Comparison of ENCODE assay signal across 8 cellular contexts in the genomic region with DNA sequence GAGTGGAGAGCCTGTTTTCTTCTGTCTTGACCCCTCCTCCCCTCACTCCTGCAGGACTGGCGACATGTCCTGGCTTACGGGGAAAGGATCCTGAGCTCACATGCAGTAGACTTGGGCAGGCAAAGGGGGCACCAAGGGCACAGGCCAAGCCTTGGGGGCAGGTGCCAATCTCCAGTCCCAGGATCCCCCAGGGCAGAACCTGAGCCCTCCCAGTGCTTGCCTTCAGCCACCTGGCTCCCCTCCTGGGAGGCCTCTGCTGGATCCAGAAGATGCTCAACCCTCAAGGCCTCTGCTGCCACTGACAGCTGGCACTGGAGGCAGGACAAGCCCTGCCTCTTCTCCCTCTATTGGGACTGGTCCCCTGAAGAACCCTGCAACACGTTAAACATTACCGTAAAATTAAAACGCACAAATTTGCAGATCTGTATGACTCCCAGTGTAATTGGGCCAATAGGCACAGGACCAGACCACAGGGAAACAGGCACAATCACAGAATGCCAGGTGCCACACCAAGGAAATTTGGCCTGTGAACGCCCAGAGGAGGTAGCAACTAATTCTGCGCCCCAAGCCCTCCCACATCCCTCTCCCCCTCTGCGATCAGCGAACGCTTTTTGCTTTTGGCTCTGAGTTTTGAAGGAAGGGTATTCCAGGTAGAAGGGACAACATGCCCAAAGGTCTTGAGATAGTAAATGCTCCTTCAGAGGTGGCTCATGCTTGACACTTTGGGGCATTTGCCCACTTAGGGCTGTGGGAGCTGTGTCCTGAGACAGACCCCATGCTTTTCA. TPM values are rescaled to one million over a fixed set of nuclear protein-coding genes. Genes with fewer than 3 reads are reported as not detected.
DNase-seq lines count a peak whose midpoint lies in the region; ATAC-seq, FAIRE-seq and TF ChIP-seq lines count a peak whose summit lies in the region.

No MANE protein-coding gene starts in this region.

- no peak for TF ChIP-seq POLR2A in GM18505 (IDR thresholded peaks at IDR 0.05; ENCODE audit: borderline replicate concordance, extremely low read depth, insufficient read depth, insufficient read length)

- H3K36me3 Mint-ChIP-seq in T-helper 1 cell treated with Interleukin-12 subunit alpha and Interleukin-12 subunit beta and Interleukin-4 antibody, amounts not matched to agents 30 μg/mL and 1 μg/mL, for 36 hours (ENCODE audit: low read depth): peaks cover 3% of the 10 kb centered on the region
- H3K36me3 Mint-ChIP-seq in activated naive CD8-positive, alpha-beta T cell treated with anti-CD3 and anti-CD28 coated beads for 36 hours: peaks cover 1% of the 10 kb centered on the region

- peaks cover 29% of the 10 kb centered on the region for H3K4me1 Mint-ChIP-seq in T-helper 1 cell treated with Interleukin-12 subunit alpha and Interleukin-12 subunit beta and Interleukin-4 antibody, amounts not matched to agents 30 μg/mL and 1 μg/mL, for 36 hours (ENCODE audit: low read depth)
- peaks cover 33% of the 10 kb centered on the region for H3K4me1 Mint-ChIP-seq in activated naive CD8-positive, alpha-beta T cell treated with anti-CD3 and anti-CD28 coated beads for 36 hours

- peaks cover 12% of the 10 kb centered on the region for H3K9me3 Mint-ChIP-seq in T-helper 1 cell treated with Interleukin-12 subunit alpha and Interleukin-12 subunit beta and Interleukin-4 antibody, amounts not matched to agents 30 μg/mL and 1 μg/mL, for 36 hours
- H3K9me3 Mint-ChIP-seq in activated naive CD8-positive, alpha-beta T cell treated with anti-CD3 and anti-CD28 coated beads for 36 hours: peaks cover 7% of the 10 kb centered on the region

- peak overlapping the region; percentile 77 for H3K27ac ChIP-seq in keratinocyte (ENCODE audit: control insufficient read depth, insufficient read depth, low read length)
- H3K27ac ChIP-seq in substantia nigra (ENCODE audit: low read depth, low read length, poor library complexity, severe bottlenecking): peak overlapping the region; percentile 83

- peaks cover 4% of the 10 kb centered on the region for H4K20me1 ChIP-seq in keratinocyte (ENCODE audit: control insufficient read depth, extremely low read depth, insufficient read depth, low read length)

- H3K9me3 ChIP-seq in keratinocyte (ENCODE audit: control insufficient read depth, low read depth, low read length): peaks cover 7% of the 10 kb centered on the region

- no peak for FAIRE-seq in keratinocyte (lab: Jason Lieb, UNC)

- peak overlapping the region; percentile 75 to 93 (median 90) for H3K4me3 ChIP-seq in keratinocyte (ENCODE audit: control insufficient read depth in 2 of 3, extremely low read depth in 1 of 3, insufficient read depth in 2 of 3, low read depth in 1 of 3, low read length in 3 of 3)

- peak overlapping the region; percentile 97 for H3K4me2 ChIP-seq in keratinocyte (ENCODE audit: control insufficient read depth, extremely low read depth, insufficient read depth, low read depth, low read length)

- dilution Hi-C loops in keratinocyte (cut with MboI; ENCODE audit: extremely low pct_ligation_motif_present, low sequenced_read_pairs): no loop called here

- peaks cover 12 to 14% of the 10 kb centered on the region in 2 experiments for H3K36me3 ChIP-seq in keratinocyte (ENCODE audit: control insufficient read depth in 2 of 2, extremely low read depth in 1 of 2, insufficient read depth in 2 of 2, low read length in 2 of 2)

- peak overlapping the region; percentile 89 for H3K27ac Mint-ChIP-seq in T-helper 1 cell treated with Interleukin-12 subunit alpha and Interleukin-12 subunit beta and Interleukin-4 antibody, amounts not matched to agents 30 μg/mL and 1 μg/mL, for 36 hours
- peak overlapping the region; percentile 88 for H3K27ac Mint-ChIP-seq in activated naive CD8-positive, alpha-beta T cell treated with anti-CD3 and anti-CD28 coated beads for 36 hours

- peak overlapping the region; percentile 93 for H3K4me3 Mint-ChIP-seq in T-helper 1 cell treated with Interleukin-12 subunit alpha and Interleukin-12 subunit beta and Interleukin-4 antibody, amounts not matched to agents 30 μg/mL and 1 μg/mL, for 36 hours
- peak overlapping the region; percentile 98 for H3K4me3 Mint-ChIP-seq in activated naive CD8-positive, alpha-beta T cell treated with anti-CD3 and anti-CD28 coated beads for 36 hours

- H2AFZ ChIP-seq in keratinocyte (ENCODE audit: control insufficient read depth, low read length): peak overlapping the region; percentile 24

- ATAC-seq in GM19455 (IDR thresholded peaks at IDR 0.05; ENCODE audit: unreplicated experiment) (no peak), GM18505 (IDR thresholded peaks at IDR 0.05; ENCODE audit: unreplicated experiment) (no peak)

- H3K9ac ChIP-seq in keratinocyte (ENCODE audit: control insufficient read depth, extremely low read depth, insufficient read depth, low read length): peak overlapping the region; percentile 91

- no peak for DNase-seq in T-helper 1 cell
- DNase-seq in activated naive CD8-positive, alpha-beta T cell treated with anti-CD3 and anti-CD28 coated beads for 36 hours: no peak
- no peak for DNase-seq in keratinocyte (ENCODE audit: low read depth, low spot score)
- DNase-seq in substantia nigra (lab: John Stamatoyannopoulos, UW): peak in 1 of 49 donors; percentile 50
- no peak for DNase-seq in C1 segment of cervical spinal cord (lab: John Stamatoyannopoulos, UW)

- peaks cover 23% of the 10 kb centered on the region for H3K79me2 ChIP-seq in keratinocyte (ENCODE audit: control insufficient read depth, insufficient read depth, low read length)

- TF ChIP-seq CTCF in keratinocyte (optimal IDR thresholded peaks at IDR 0.05 in 1 of 3, IDR thresholded peaks at IDR 0.05 in 1 of 3, conservative IDR thresholded peaks at IDR 0.05 in 1 of 3; ENCODE audit: extremely low read depth in 1 of 3, insufficient read depth in 2 of 3, low read length in 3 of 3): no peak

- H3K9me1 ChIP-seq in keratinocyte (ENCODE audit: control insufficient read depth, extremely low read depth, insufficient read depth, low read length): no peaks in the 10 kb centered on the region

- H3K27me3 Mint-ChIP-seq in T-helper 1 cell treated with Interleukin-12 subunit alpha and Interleukin-12 subunit beta and Interleukin-4 antibody, amounts not matched to agents 30 μg/mL and 1 μg/mL, for 36 hours (ENCODE audit: low read depth): no peaks in the 10 kb centered on the region
- no peaks in the 10 kb centered on the region for H3K27me3 Mint-ChIP-seq in activated naive CD8-positive, alpha-beta T cell treated with anti-CD3 and anti-CD28 coated beads for 36 hours

- peaks cover 29% of the 10 kb centered on the region for H3K4me1 ChIP-seq in keratinocyte (ENCODE audit: control insufficient read depth, extremely low read depth, insufficient read depth, low read length)

- no peaks in the 10 kb centered on the region for H3K27me3 ChIP-seq in keratinocyte (ENCODE audit: control insufficient read depth, extremely low read depth, insufficient read depth, low read length)

RNA-seq across cellular contexts. Expression of a gene that starts 1.0 kb away (rescaled TPM):
- 10 to 100 TPM; 32.4 to 39.2 TPM for total RNA-seq in activated naive CD8-positive, alpha-beta T cell treated with anti-CD3 and anti-CD28 coated beads for 36 hours
- polyA plus RNA-seq in keratinocyte: 36.3 to 41.6 TPM (median 37.0 TPM) in 3 replicates
- polyA plus RNA-seq in keratinocyte (2011; ENCODE audit: low read depth): 62.8 TPM
- polyA plus RNA-seq in keratinocyte (2011; cell fraction: cytosol; rRNA removed): 16.8 and 24.3 TPM in 2 replicates
- polyA plus RNA-seq in keratinocyte (2011; cell fraction: nucleus; rRNA removed): 197 and 198 TPM in 2 replicates
- polyA plus RNA-seq in keratinocyte (2012; ENCODE audit: low replicate concordance): 21.9 and 28.0 TPM in 2 replicates
- polyA minus RNA-seq in keratinocyte: 41.7 to 114 TPM (median 62.4 TPM) in 3 replicates
- polyA minus RNA-seq in keratinocyte (2011; cell fraction: cytosol; rRNA and poly(A)+ RNA removed): 21.5 TPM
- 54.1 and 60.0 TPM in 2 replicates for polyA minus RNA-seq in keratinocyte (2011; cell fraction: nucleus; rRNA and poly(A)+ RNA removed)

RNA-seq across cellular contexts. Expression of a gene that starts 14.1 kb away (rescaled TPM):
- under 1 TPM in 1 of 2 experiments, not detected in 1; 0.14 TPM for total RNA-seq in activated naive CD8-positive, alpha-beta T cell treated with anti-CD3 and anti-CD28 coated beads for 36 hours
- polyA plus RNA-seq in keratinocyte: 0.56 to 1.1 TPM (median 0.59 TPM) in 3 replicates
- 0.36 TPM for polyA plus RNA-seq in keratinocyte (2011; ENCODE audit: low read depth)
- 0.39 and 1.1 TPM in 2 replicates for polyA plus RNA-seq in keratinocyte (2011; cell fraction: cytosol; rRNA removed)
- polyA plus RNA-seq in keratinocyte (2011; cell fraction: nucleus; rRNA removed): 3.4 and 5.3 TPM in 2 replicates
- polyA plus RNA-seq in keratinocyte (2012; ENCODE audit: low replicate concordance): 0.62 and 0.69 TPM in 2 replicates
- 0.29 to 0.30 TPM in 2 of 3 replicates, not detected in the other for polyA minus RNA-seq in keratinocyte
- 1.7 TPM for polyA minus RNA-seq in keratinocyte (2011; cell fraction: cytosol; rRNA and poly(A)+ RNA removed)
- 1.2 and 1.4 TPM in 2 replicates for polyA minus RNA-seq in keratinocyte (2011; cell fraction: nucleus; rRNA and poly(A)+ RNA removed)

RNA-seq across cellular contexts. Expression of a gene that starts 20.8 kb away (rescaled TPM):
- total RNA-seq in activated naive CD8-positive, alpha-beta T cell treated with anti-CD3 and anti-CD28 coated beads for 36 hours: 10 to 100 TPM; 34.3 to 34.5 TPM
- 10.4 to 14.8 TPM (median 14.2 TPM) in 3 replicates for polyA plus RNA-seq in keratinocyte
- polyA plus RNA-seq in keratinocyte (2011; ENCODE audit: low read depth): 11.7 TPM
- polyA plus RNA-seq in keratinocyte (2011; cell fraction: cytosol; rRNA removed): 5.6 and 10.7 TPM in 2 replicates
- polyA plus RNA-seq in keratinocyte (2011; cell fraction: nucleus; rRNA removed): 11.0 and 12.6 TPM in 2 replicates
- 7.7 and 14.4 TPM in 2 replicates for polyA plus RNA-seq in keratinocyte (2012; ENCODE audit: low replicate concordance)
- polyA minus RNA-seq in keratinocyte: 4.3 to 6.5 TPM (median 6.4 TPM) in 3 replicates
- polyA minus RNA-seq in keratinocyte (2011; cell fraction: cytosol; rRNA and poly(A)+ RNA removed): 6.7 TPM
- 3.2 and 4.9 TPM in 2 replicates for polyA minus RNA-seq in keratinocyte (2011; cell fraction: nucleus; rRNA and poly(A)+ RNA removed)

RNA-seq across cellular contexts. Expression of a gene that starts 33.8 kb away (rescaled TPM):
- total RNA-seq in activated naive CD8-positive, alpha-beta T cell treated with anti-CD3 and anti-CD28 coated beads for 36 hours: under 1 TPM; 0.14 to 0.43 TPM
- 0.65 to 1.0 TPM (median 0.87 TPM) in 3 replicates for polyA plus RNA-seq in keratinocyte
- polyA plus RNA-seq in keratinocyte (2011; ENCODE audit: low read depth): not detected
- polyA plus RNA-seq in keratinocyte (2011; cell fraction: cytosol; rRNA removed): 0.26 and 0.45 TPM in 2 replicates
- 3.3 and 4.8 TPM in 2 replicates for polyA plus RNA-seq in keratinocyte (2011; cell fraction: nucleus; rRNA removed)
- polyA plus RNA-seq in keratinocyte (2012; ENCODE audit: low replicate concordance): 0.72 and 1.2 TPM in 2 replicates
- polyA minus RNA-seq in keratinocyte: 0.53 to 1.3 TPM (median 0.69 TPM) in 3 replicates
- not detected for polyA minus RNA-seq in keratinocyte (2011; cell fraction: cytosol; rRNA and poly(A)+ RNA removed)
- polyA minus RNA-seq in keratinocyte (2011; cell fraction: nucleus; rRNA and poly(A)+ RNA removed): 0.54 and 1.1 TPM in 2 replicates

RNA-seq across cellular contexts. Expression of a gene that starts 51.2 kb away (rescaled TPM):
- under 1 TPM; 0.41 to 0.44 TPM for total RNA-seq in activated naive CD8-positive, alpha-beta T cell treated with anti-CD3 and anti-CD28 coated beads for 36 hours
- polyA plus RNA-seq in keratinocyte: 0.05 to 0.18 TPM (median 0.10 TPM) in 3 replicates
- not detected for polyA plus RNA-seq in keratinocyte (2011; ENCODE audit: low read depth)
- 0.04 and 0.16 TPM in 2 replicates for polyA plus RNA-seq in keratinocyte (2011; cell fraction: cytosol; rRNA removed)
- 0.38 and 0.45 TPM in 2 replicates for polyA plus RNA-seq in keratinocyte (2011; cell fraction: nucleus; rRNA removed)
- polyA plus RNA-seq in keratinocyte (2012; ENCODE audit: low replicate concordance): 0.10 and 0.48 TPM in 2 replicates
- 0.40 to 0.75 TPM (median 0.54 TPM) in 3 replicates for polyA minus RNA-seq in keratinocyte
- not detected for polyA minus RNA-seq in keratinocyte (2011; cell fraction: cytosol; rRNA and poly(A)+ RNA removed)
- 0.31 and 0.63 TPM in 2 replicates for polyA minus RNA-seq in keratinocyte (2011; cell fraction: nucleus; rRNA and poly(A)+ RNA removed)
